Comparison of ENCODE assay signal across 12 cellular contexts in the genomic region with DNA sequence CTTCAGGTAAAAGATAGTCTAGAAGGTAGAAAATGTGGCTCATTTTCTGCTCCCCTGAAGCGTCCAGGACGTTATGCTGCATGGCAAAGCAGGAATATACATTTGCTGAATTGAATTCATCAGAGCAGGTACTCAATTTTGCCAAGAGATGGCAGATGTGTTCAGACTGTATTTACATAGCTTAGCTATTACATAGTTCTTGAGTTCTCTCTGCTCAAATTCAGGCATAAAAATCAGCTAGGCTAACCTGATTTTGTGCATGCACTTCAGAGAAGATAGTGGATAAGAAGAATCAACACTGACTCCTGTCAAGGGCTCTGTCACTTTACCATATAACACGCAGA.
DNase-seq lines count a peak whose midpoint lies in the region; ATAC-seq and TF ChIP-seq lines count a peak whose summit lies in the region.
"Had no signal": no experiment of that assay in that cellular context is flagged by ENCODE, and none has a peak within 500 bp of the region (broad histone marks: within the 10 kb centered on the region; RNA-seq: fewer than 3 reads in every experiment).

No MANE protein-coding gene starts in this region.

- no peaks in the 10 kb centered on the region for H3K79me1 ChIP-seq in IMR-90 (ENCODE audit: low read depth in 1 of 2, low read length in 2 of 2)
- H3K79me1 ChIP-seq in neuronal stem cell (ENCODE audit: low read depth, low read length) = no peaks in the 10 kb centered on the region

- H4K91ac ChIP-seq in IMR-90 (ENCODE audit: insufficient read depth, low read depth, low read length) (no peak overlapping the region), neuronal stem cell (ENCODE audit: low read depth, low read length, poor library complexity) (no peak overlapping the region)

- H3K18ac ChIP-seq in IMR-90 (ENCODE audit: low read depth, low read length) (no peak overlapping the region), neuronal stem cell (ENCODE audit: low read length) (no peak overlapping the region)

- H4K8ac ChIP-seq in IMR-90 (ENCODE audit: low read depth in 2 of 2, low read length in 2 of 2) (no peak overlapping the region), neuronal stem cell (ENCODE audit: low read depth, low read length) (no peak overlapping the region)

- H4K5ac ChIP-seq in IMR-90 (ENCODE audit: low read depth, low read length) = no peak overlapping the region

- H3K27me3 ChIP-seq in ACC112 (ENCODE audit: insufficient read depth, low read length) = no peaks in the 10 kb centered on the region
- H3K27me3 ChIP-seq in IMR-90 (ENCODE audit: control insufficient read depth, insufficient read depth, low read length) = peaks cover 4% of the 10 kb centered on the region
- H3K27me3 ChIP-seq in neuronal stem cell (ENCODE audit: control insufficient read depth in 3 of 3, insufficient read depth in 3 of 3, low read depth in 1 of 3, low read length in 3 of 3) = no peaks in the 10 kb centered on the region
- no peaks in the 10 kb centered on the region for H3K27me3 ChIP-seq in CD8-positive, alpha-beta T cell (ENCODE audit: insufficient read depth, low read length)
- H3K27me3 ChIP-seq: thyroid gland had no signal

- H4K20me1 ChIP-seq in IMR-90 (ENCODE audit: insufficient read depth, low read length) = no peaks in the 10 kb centered on the region

- H3K4ac ChIP-seq in IMR-90 (ENCODE audit: low read depth, low read length) (no peak overlapping the region), neuronal stem cell (ENCODE audit: low read length) (no peak overlapping the region)

- H3K9ac ChIP-seq in IMR-90 (ENCODE audit: low read depth, low read length) (no peak overlapping the region), neuronal stem cell (ENCODE audit: low read depth, low read length, poor library complexity) (no peak overlapping the region)

- peak; percentile 6 for DNase-seq in IMR-90
- peak; percentile 28 for DNase-seq in iris pigment epithelial cell (ENCODE audit: low read depth)
- no peak for DNase-seq in DMS114 treated with DMSO at 0.1 percent for 48 hours (lab: John Stamatoyannopoulos, UW; ENCODE audit: unreplicated experiment)
- no peak for DNase-seq in neuronal stem cell (ENCODE audit: low spot score)
- no peak for DNase-seq in CD8-positive, alpha-beta T cell
- DNase-seq: activated CD4-positive, alpha-beta T cell treated with anti-CD3 and anti-CD28 coated beads for 4 hours; aorta; immature natural killer cell; thyroid gland had no signal

- intact Hi-C loops in IMR-90 (cut with micrococcal nuclease) = loop anchor here (5.0 kb wide), 1 partner anchor 387 kb away; no protein-coding TSS in a partner anchor
- intact Hi-C loops in CD8-positive, alpha-beta T cell (cut with DNase I, micrococcal nuclease) = no loop called here

- no peak overlapping the region for H3K4me3 Mint-ChIP-seq in CD8-positive, alpha-beta T cell
- H3K4me3 Mint-ChIP-seq: immature natural killer cell had no signal

- H3K36me3 Mint-ChIP-seq in CD8-positive, alpha-beta T cell = no peaks in the 10 kb centered on the region
- H3K36me3 Mint-ChIP-seq: immature natural killer cell had no signal

- no peak overlapping the region for H2BK20ac ChIP-seq in IMR-90 (ENCODE audit: low read depth, low read length)

- no peak for TF ChIP-seq RAD21 in IMR-90 (IDR thresholded peaks at IDR 0.05; ENCODE audit: low read length)

- TF ChIP-seq CTCF in IMR-90 (conservative IDR thresholded peaks at IDR 0.05; ENCODE audit: low read depth, low read length) = peak; percentile 21; the same call in 1 of the 2 replicates
- no peak for TF ChIP-seq CTCF in CD8-positive, alpha-beta T cell (IDR thresholded peaks at IDR 0.05)

- CTCF ChIA-PET in IMR-90 (lab: Yijun Ruan, JAX) = interaction anchor here (0.6 to 1.2 kb wide), 2 partner anchors 389 to 435 kb away, joined by 3 to 6 read pairs; no protein-coding TSS in a partner anchor
- CTCF ChIA-PET in CD8-positive, alpha-beta T cell (lab: Charles Lee) = no interaction called here

- H2AK5ac ChIP-seq in IMR-90 (ENCODE audit: low read depth, low read length) (no peak overlapping the region), neuronal stem cell (ENCODE audit: low read depth, low read length) (no peak overlapping the region)

- H3K27ac ChIP-seq in ACC112 (ENCODE audit: low read depth, low read length) (peak overlapping the region; percentile 49), IMR-90 (ENCODE audit: insufficient read depth, low read length) (no peak overlapping the region), neuronal stem cell (replicated peaks; ENCODE audit: low read length) (no peak overlapping the region)
- H3K27ac ChIP-seq in CD8-positive, alpha-beta T cell (ENCODE audit: low read depth, low read length) = no peak overlapping the region

- dilution Hi-C loops in IMR-90 (cut with HindIII; ENCODE audit: low sequenced_read_pairs, unreplicated experiment) = no loop called here

- ATAC-seq in IMR-90 (ENCODE audit: low read depth) = peak; percentile 35; the same call in 1 of the 2 replicates
- ATAC-seq in SK-N-SH treated with all-trans-retinoic acid at 6 μM for 48 hours = peak; percentile 72
- no peak for ATAC-seq in HG03025 (IDR thresholded peaks at IDR 0.05; ENCODE audit: low FRiP score, unreplicated experiment)
- ATAC-seq in CD8-positive, alpha-beta T cell = no peak

- in situ Hi-C loops in IMR-90 (cut with MboI; ENCODE audit: low sequenced_read_pairs) = no loop called here

- BruUV-seq in IMR-90 (replicated peaks; lab: Mats Ljungman, UMichigan) = no TSS peak

- no peak overlapping the region for H3K56ac ChIP-seq in IMR-90 (ENCODE audit: extremely low read depth, insufficient read depth, low read length)

- H3K9me1 ChIP-seq in IMR-90 (ENCODE audit: insufficient read depth, low read length) = no peaks in the 10 kb centered on the region

- H3K27ac Mint-ChIP-seq in CD8-positive, alpha-beta T cell = no peak overlapping the region
- H3K27ac Mint-ChIP-seq: immature natural killer cell had no signal

- no peaks in the 10 kb centered on the region for H3K79me2 ChIP-seq in ACC112 (ENCODE audit: control insufficient read depth, insufficient read depth, low read length, unreplicated experiment)

- peak overlapping the region; percentile 63 for H2AFZ ChIP-seq in ACC112 (ENCODE audit: low read length, unreplicated experiment)
- H2AFZ ChIP-seq in IMR-90 (replicated peaks; ENCODE audit: low read length, poor library complexity) = no peak overlapping the region
- no peak overlapping the region for H2AFZ ChIP-seq in neuronal stem cell (ENCODE audit: low read length)

- peaks cover 21% of the 10 kb centered on the region for H3K4me1 ChIP-seq in ACC112 (ENCODE audit: control insufficient read depth, insufficient read depth, low read length, unreplicated experiment)
- H3K4me1 ChIP-seq in IMR-90 (ENCODE audit: control insufficient read depth, insufficient read depth, low read length) = no peaks in the 10 kb centered on the region
- H3K4me1 ChIP-seq in neuronal stem cell (ENCODE audit: control insufficient read depth in 2 of 2, insufficient read depth in 1 of 2, low read depth in 1 of 2, low read length in 2 of 2) = peaks cover 1 to 15% of the 10 kb centered on the region in 2 donors
- H3K4me1 ChIP-seq in CD8-positive, alpha-beta T cell (ENCODE audit: insufficient read depth, low read length) = no peaks in the 10 kb centered on the region

- no peak overlapping the region for H2BK12ac ChIP-seq in neuronal stem cell (ENCODE audit: low read length)

- no peaks in the 10 kb centered on the region for H3K4me1 Mint-ChIP-seq in CD8-positive, alpha-beta T cell (ENCODE audit: low read depth)
- H3K4me1 Mint-ChIP-seq: immature natural killer cell had no signal

- no peak overlapping the region for H2AK9ac ChIP-seq in IMR-90 (replicated peaks; ENCODE audit: low read depth, low read length, poor library complexity)

- no peak overlapping the region for H3K23ac ChIP-seq in IMR-90 (ENCODE audit: low read depth, low read length)
- H3K23ac ChIP-seq in neuronal stem cell (ENCODE audit: low read depth, low read length, poor library complexity) = no peak overlapping the region

- no peak overlapping the region for H3K14ac ChIP-seq in IMR-90 (replicated peaks; ENCODE audit: low read depth, low read length)
- no peak overlapping the region for H3K14ac ChIP-seq in neuronal stem cell (ENCODE audit: low read length)

- H3K27me3 Mint-ChIP-seq in CD8-positive, alpha-beta T cell (ENCODE audit: low read depth) = peaks cover 2% of the 10 kb centered on the region

- no peaks in the 10 kb centered on the region for H3K36me3 ChIP-seq in ACC112 (ENCODE audit: insufficient read depth, low read length)
- H3K36me3 ChIP-seq in IMR-90 (ENCODE audit: control insufficient read depth, insufficient read depth, low read length) = no peaks in the 10 kb centered on the region
- no peaks in the 10 kb centered on the region for H3K36me3 ChIP-seq in neuronal stem cell (replicated peaks in 1 of 2; ENCODE audit: control insufficient read depth in 2 of 2, insufficient read depth in 2 of 2, low read length in 2 of 2)
- no peaks in the 10 kb centered on the region for H3K36me3 ChIP-seq in CD8-positive, alpha-beta T cell (ENCODE audit: insufficient read depth, low read length)
- H3K36me3 ChIP-seq: thyroid gland had no signal

- H3K9me3 ChIP-seq in IMR-90 (ENCODE audit: control insufficient read depth, insufficient read depth, low read length) (no peaks in the 10 kb centered on the region), neuronal stem cell (replicated peaks in 1 of 2; ENCODE audit: control insufficient read depth in 2 of 2, insufficient read depth in 1 of 2, low read depth in 1 of 2, low read length in 2 of 2) (no peaks in the 10 kb centered on the region)
- H3K9me3 ChIP-seq in CD8-positive, alpha-beta T cell (ENCODE audit: low read length) = no peaks in the 10 kb centered on the region
- H3K9me3 ChIP-seq: thyroid gland had no signal

- no peak for TF ChIP-seq POLR2A in IMR-90 (IDR thresholded peaks at IDR 0.05; ENCODE audit: low read depth, low read length)

- H2BK5ac ChIP-seq in IMR-90 (ENCODE audit: low read depth, low read length, poor library complexity, severe bottlenecking) (no peak overlapping the region), neuronal stem cell (ENCODE audit: low read length) (no peak overlapping the region)

- no CpG with 5 or more reads among the region's 3 CpGs for WGBS in IMR-90 (ENCODE audit: extremely low coverage in 2 of 2, insufficient read length in 1 of 2), 2 experiments
- whole genome bisulfite sequencing in neuronal stem cell (ENCODE audit: extremely low coverage in 2 of 2, insufficient read length in 2 of 2, insufficient replicate concordance in 1 of 2), 2 donors = no CpG with 5 or more reads among the region's 3 CpGs

- H3K4me3 ChIP-seq in ACC112 (ENCODE audit: low read depth, low read length) (no peak overlapping the region), IMR-90 (ENCODE audit: insufficient read depth, low read depth, low read length) (no peak overlapping the region), neuronal stem cell (ENCODE audit: low read length in 2 of 2) (no peak overlapping the region)
- H3K4me3 ChIP-seq in CD8-positive, alpha-beta T cell (ENCODE audit: low read depth, low read length) = no peak overlapping the region
- H3K4me3 ChIP-seq: thyroid gland had no signal

- H2BK120ac ChIP-seq in IMR-90 (ENCODE audit: low read depth, low read length) = no peak overlapping the region
- no peak overlapping the region for H2BK120ac ChIP-seq in neuronal stem cell (ENCODE audit: low read depth, low read length)

- H3K4me2 ChIP-seq in IMR-90 (ENCODE audit: low read depth, low read length) (no peak overlapping the region), neuronal stem cell (ENCODE audit: insufficient read depth, low read length, poor library complexity, severe bottlenecking) (no peak overlapping the region)

- H3K9me3 Mint-ChIP-seq in CD8-positive, alpha-beta T cell = no peaks in the 10 kb centered on the region

- H2BK15ac ChIP-seq in IMR-90 (ENCODE audit: low read depth, low read length) (no peak overlapping the region), neuronal stem cell (ENCODE audit: low read length) (no peak overlapping the region)

- POLR2A ChIA-PET in IMR-90 (lab: Charles Lee; ENCODE audit: unreplicated experiment) = no interaction called here
- POLR2A ChIA-PET in CD8-positive, alpha-beta T cell (lab: Charles Lee) = no interaction called here

Comparison
In these comparisons a context has a peak if more than half of its experiments do, and no peak if none do; other contexts are left out.
1. ATAC-seq: peak in IMR-90 (single experiment) and SK-N-SH treated with all-trans-retinoic acid at 6 μM for 48 hours (single experiment); none in HG03025 (single experiment) and CD8-positive, alpha-beta T cell (single experiment).
2. DNase-seq: peak in IMR-90 (single experiment) and iris pigment epithelial cell (single experiment); none in DMS114 treated with DMSO at 0.1 percent for 48 hours (single experiment), neuronal stem cell (single experiment) and CD8-positive, alpha-beta T cell (0 of 7).